ENCODE assay signal across 12 cellular contexts in genomic region chr3:152314677-152315353, GRCh38. TPM values are rescaled to one million over a fixed set of nuclear protein-coding genes. Genes with fewer than 3 reads are reported as not detected.
DNase-seq lines count a peak whose midpoint lies in the region; ATAC-seq and TF ChIP-seq lines count a peak whose summit lies in the region.
"Had no signal": no experiment of that assay in that cellular context is flagged by ENCODE, and none has a peak within 500 bp of the region (broad histone marks: within the 10 kb centered on the region; RNA-seq: fewer than 3 reads in every experiment).

No MANE protein-coding gene starts in this region.

- H3K4me3 ChIP-seq in muscle layer of colon (ENCODE audit: low read depth in 1 of 2, low read length in 2 of 2) = no peak overlapping the region
- no peak overlapping the region for H3K4me3 ChIP-seq in vagina
- H3K4me3 ChIP-seq: HAP-1, testis had no signal

- TF ChIP-seq POLR2A in vagina (IDR thresholded peaks at IDR 0.05) = no peak

- H3K27ac ChIP-seq in muscle layer of colon (ENCODE audit: low read depth, low read length) = peak overlapping the region; percentile 3
- H3K27ac ChIP-seq in vagina = peak overlapping the region; percentile 69

- H3K9ac ChIP-seq in muscle layer of colon (ENCODE audit: low read length) = no peak overlapping the region

- peaks cover 82% of the 10 kb centered on the region for H3K4me1 Mint-ChIP-seq in activated naive CD4-positive, alpha-beta T cell treated with anti-CD3 and anti-CD28 coated beads, Interleukin-2, amount 50 U/mL, for 24 hours
- H3K4me1 Mint-ChIP-seq in brain = peaks cover 45% of the 10 kb centered on the region

- TF ChIP-seq CTCF in brain (conservative IDR thresholded peaks at IDR 0.05) (no peak), vagina (IDR thresholded peaks at IDR 0.05) (no peak)

- intact Hi-C loops in vagina (cut with DNase I) = no loop called here

- H3K27me3 Mint-ChIP-seq in activated naive CD4-positive, alpha-beta T cell treated with anti-CD3 and anti-CD28 coated beads, Interleukin-2, amount 50 U/mL, for 24 hours = no peaks in the 10 kb centered on the region
- H3K27me3 Mint-ChIP-seq in brain = no peaks in the 10 kb centered on the region

- H3K36me3 ChIP-seq in muscle layer of colon (ENCODE audit: insufficient read depth, low read length) = no peaks in the 10 kb centered on the region
- H3K36me3 ChIP-seq in vagina = no peaks in the 10 kb centered on the region
- H3K36me3 ChIP-seq: HAP-1 had no signal

- no peak for ATAC-seq in HG03342 (IDR thresholded peaks at IDR 0.05; ENCODE audit: unreplicated experiment)

- DNase-seq in activated naive CD4-positive, alpha-beta T cell treated with anti-CD3 and anti-CD28 coated beads, Interleukin-2, amount 50 U/mL, for 16 hours = no peak
- DNase-seq in vagina (ENCODE audit: extremely low spot score in 2 of 2) (no peak), EL (no peak)
- no peak for DNase-seq in effector CD4-positive, alpha-beta T cell
- DNase-seq: AML-193, testis had no signal

- H3K27ac Mint-ChIP-seq in activated naive CD4-positive, alpha-beta T cell treated with anti-CD3 and anti-CD28 coated beads, Interleukin-2, amount 50 U/mL, for 24 hours = peak overlapping the region; percentile 60
- peak overlapping the region in 3 of 5 experiments; percentile 31 to 44 (median 43) for H3K27ac Mint-ChIP-seq in brain
- H3K27ac Mint-ChIP-seq: nephron had no signal

- peak overlapping the region; percentile 42 for H3K4me3 Mint-ChIP-seq in activated naive CD4-positive, alpha-beta T cell treated with anti-CD3 and anti-CD28 coated beads, Interleukin-2, amount 50 U/mL, for 24 hours
- H3K4me3 Mint-ChIP-seq in brain = peak overlapping the region in 1 of 5 experiments; percentile 0
- H3K4me3 Mint-ChIP-seq: nephron had no signal

- H3K27me3 ChIP-seq in muscle layer of colon (ENCODE audit: control insufficient read depth in 1 of 2, insufficient read depth in 2 of 2, low read length in 2 of 2) (no peaks in the 10 kb centered on the region), vagina (no peaks in the 10 kb centered on the region)
- H3K27me3 ChIP-seq: testis had no signal

- no peaks in the 10 kb centered on the region for H3K9me3 ChIP-seq in muscle layer of colon (ENCODE audit: low read length)
- no peaks in the 10 kb centered on the region for H3K9me3 ChIP-seq in vagina
- H3K9me3 ChIP-seq: HAP-1, testis had no signal

- peaks cover 67% of the 10 kb centered on the region for H3K4me1 ChIP-seq in muscle layer of colon (ENCODE audit: insufficient read depth, low read length)
- peaks cover 52% of the 10 kb centered on the region for H3K4me1 ChIP-seq in vagina

- H3K36me3 Mint-ChIP-seq in activated naive CD4-positive, alpha-beta T cell treated with anti-CD3 and anti-CD28 coated beads, Interleukin-2, amount 50 U/mL, for 24 hours = peaks cover 12% of the 10 kb centered on the region
- peaks cover 31% of the 10 kb centered on the region for H3K36me3 Mint-ChIP-seq in brain

- H3K9me3 Mint-ChIP-seq in activated naive CD4-positive, alpha-beta T cell treated with anti-CD3 and anti-CD28 coated beads, Interleukin-2, amount 50 U/mL, for 24 hours = no peaks in the 10 kb centered on the region
- peaks cover 0 to 6% (median 0%) of the 10 kb centered on the region in 5 experiments for H3K9me3 Mint-ChIP-seq in brain
- H3K9me3 Mint-ChIP-seq: nephron had no signal

RNA-seq across cellular contexts. Expression of gene MBNL1, which starts 46.1 kb away (rescaled TPM):
- 8.0 TPM for polyA plus RNA-seq in brain (ENCODE audit: insufficient read depth, low read depth, low replicate concordance)
- 311 TPM for total RNA-seq in vagina
